23 cellular contexts compared by ENCODE assay signal in the genomic region with DNA sequence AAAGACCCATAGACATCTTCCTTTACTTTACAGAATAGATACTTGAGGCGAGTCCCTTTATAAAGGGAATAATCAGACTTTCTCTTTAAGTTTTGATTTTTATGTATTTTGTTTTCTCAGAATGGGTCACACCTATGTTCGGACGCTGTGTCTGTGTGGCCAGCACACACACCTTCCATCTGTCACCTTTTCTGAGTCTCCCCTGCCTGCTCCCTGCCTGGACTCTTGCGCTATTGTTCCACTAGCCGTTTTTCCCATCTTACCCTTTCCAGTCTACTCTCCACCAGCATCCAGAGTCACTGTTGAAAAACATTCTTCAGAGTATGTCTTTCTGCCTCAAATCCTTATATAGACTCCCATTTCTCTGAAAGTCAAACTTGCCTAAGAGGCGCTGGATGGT.
A peak's percentile ranks its signal among the peaks of the same experiment; 100 is the strongest.
DNase-seq lines count a peak whose midpoint lies in the region; ATAC-seq and TF ChIP-seq lines count a peak whose summit lies in the region.
"Had no signal": no experiment of that assay in that cellular context is flagged by ENCODE, and none has a peak within 500 bp of the region (broad histone marks: within the 10 kb centered on the region; RNA-seq: fewer than 3 reads in every experiment).

No MANE protein-coding gene starts in this region.

- DNase-seq in AG04450 (ENCODE audit: low read depth, low spot score) (no peak), WERI-Rb-1 (peak; percentile 58), lower lobe of right lung (no peak), thyroid gland (no peak), NCI-H2081 (lab: John Stamatoyannopoulos, UW) (no peak), hippocampal formation (lab: John Stamatoyannopoulos, UW) (no peak), nucleus accumbens (lab: John Stamatoyannopoulos, UW) (no peak)
- DNase-seq: activated CD4-positive, alpha-beta T cell treated with anti-CD3 and anti-CD28 coated beads, Interleukin-2, amount 10 ng/mL, durations not matched to agents 24 days and 14 days; activated naive CD4-positive, alpha-beta T cell treated with anti-CD3 and anti-CD28 coated beads for 36 hours; activated T-cell treated with anti-CD3 and anti-CD28 coated beads, Interleukin-2, amount 50 U/mL, for 72 hours; Calu3; H9; kidney; mesendoderm; naive thymus-derived CD4-positive, alpha-beta T cell; NCI-H1694 treated with DMSO at 0.1 percent for 48 hours; NCI-H69; Peyer's patch; SJCRH30; stimulated activated CD4-positive, alpha-beta T cell treated with anti-CD3 and anti-CD28 coated beads, Interleukin-1b, Interleukin-23, amount 100 ng/mL, for 48 hours; T-helper 2 cell had no signal

- CTCF ChIA-PET in AG04450 (lab: Charles Lee) = no interaction called here

- H3K4me3 ChIP-seq in AG04450 (ENCODE audit: low read depth, low read length) = no peak overlapping the region
- no peak overlapping the region for H3K4me3 ChIP-seq in WERI-Rb-1 (ENCODE audit: low read depth, low read length)
- no peak overlapping the region for H3K4me3 ChIP-seq in lower lobe of right lung
- H3K4me3 ChIP-seq in skeletal muscle tissue (ENCODE audit: low read length in 3 of 3) = no peak overlapping the region
- no peak overlapping the region for H3K4me3 ChIP-seq in thyroid gland (replicated peaks in 1 of 3)
- H3K4me3 ChIP-seq: GM12878, Peyer's patch, SJCRH30 had no signal

- no peak overlapping the region for H3K9ac ChIP-seq in skeletal muscle tissue (ENCODE audit: low read depth in 1 of 3, low read length in 3 of 3)

- H3K4me1 ChIP-seq in lower lobe of right lung = peaks cover 80% of the 10 kb centered on the region
- H3K4me1 ChIP-seq in skeletal muscle tissue (ENCODE audit: control insufficient read depth in 3 of 3, insufficient read depth in 3 of 3, low read length in 3 of 3) = peaks cover 52 to 59% (median 52%) of the 10 kb centered on the region in 3 donors
- peaks cover 53 to 67% of the 10 kb centered on the region in 2 donors for H3K4me1 ChIP-seq in thyroid gland

- no peak for TF ChIP-seq CTCF in AG04450 (IDR thresholded peaks at IDR 0.05; ENCODE audit: low read depth, low read length)
- no peak for TF ChIP-seq CTCF in WERI-Rb-1 (IDR thresholded peaks at IDR 0.05; ENCODE audit: low read depth, low read length)
- no peak for TF ChIP-seq CTCF in lower lobe of right lung (IDR thresholded peaks at IDR 0.05)
- no peak for TF ChIP-seq CTCF in thyroid gland (IDR thresholded peaks at IDR 0.05)

- intact Hi-C loops in lower lobe of right lung (cut with DNase I) (no loop called here), thyroid gland (cut with DNase I) (no loop called here)

- H3K36me3 ChIP-seq in WERI-Rb-1 (no peaks in the 10 kb centered on the region), lower lobe of right lung (no peaks in the 10 kb centered on the region), skeletal muscle tissue (ENCODE audit: control insufficient read depth in 3 of 3, insufficient read depth in 3 of 3, low read length in 3 of 3) (no peaks in the 10 kb centered on the region), thyroid gland (no peaks in the 10 kb centered on the region)
- H3K36me3 ChIP-seq: Peyer's patch, SJCRH30 had no signal

- H3K27me3 ChIP-seq in AG04450 (ENCODE audit: control insufficient read depth, insufficient read depth, low read length) (no peaks in the 10 kb centered on the region), WERI-Rb-1 (ENCODE audit: insufficient read depth, low read depth, severe bottlenecking) (no peaks in the 10 kb centered on the region), lower lobe of right lung (ENCODE audit: low read depth) (no peaks in the 10 kb centered on the region), skeletal muscle tissue (ENCODE audit: control insufficient read depth in 3 of 3, insufficient read depth in 3 of 3, low read length in 3 of 3) (no peaks in the 10 kb centered on the region), thyroid gland (no peaks in the 10 kb centered on the region)
- H3K27me3 ChIP-seq: Peyer's patch, SJCRH30 had no signal

- 96 to 98% methylated on average over 6 of the region's 6 CpGs for WGBS in thyroid gland, 2 donors

- peaks cover 4% of the 10 kb centered on the region for H3K9me3 ChIP-seq in AG04450 (ENCODE audit: control insufficient read depth, insufficient read depth, low read length)
- H3K9me3 ChIP-seq in WERI-Rb-1 (ENCODE audit: severe bottlenecking) = no peaks in the 10 kb centered on the region
- H3K9me3 ChIP-seq in lower lobe of right lung = no peaks in the 10 kb centered on the region
- H3K9me3 ChIP-seq in skeletal muscle tissue (ENCODE audit: control insufficient read depth in 3 of 3, low read length in 3 of 3) = no peaks in the 10 kb centered on the region
- no peaks in the 10 kb centered on the region for H3K9me3 ChIP-seq in thyroid gland
- H3K9me3 ChIP-seq: Peyer's patch, SJCRH30 had no signal

- no peak for TF ChIP-seq POLR2A in thyroid gland (IDR thresholded peaks at IDR 0.05)

- ATAC-seq in lower lobe of right lung = no peak
- ATAC-seq: activated T-cell treated with anti-CD3 and anti-CD28 coated beads, Interleukin-2, amount 50 U/mL, for 72 hours; GM12878; naive thymus-derived CD4-positive, alpha-beta T cell had no signal

- POLR2A ChIA-PET in AG04450 (lab: Yijun Ruan, JAX) = no interaction called here

- H3K27ac ChIP-seq in AG04450 (ENCODE audit: low read depth, low read length) (peak overlapping the region; percentile 59), WERI-Rb-1 (peak overlapping the region; percentile 83), lower lobe of right lung (peak overlapping the region; percentile 52), skeletal muscle tissue (ENCODE audit: low read depth, low read length) (peak overlapping the region; percentile 80), thyroid gland (no peak overlapping the region)

Comparison
In these comparisons a context has a peak if more than half of its experiments do, and no peak if none do; other contexts are left out.
1. H3K27ac ChIP-seq: peak in AG04450 (single experiment), WERI-Rb-1 (single experiment), lower lobe of right lung (single experiment) and skeletal muscle tissue (single experiment); none in thyroid gland (0 of 3).